ENCODE assay signal across 27 cellular contexts in genomic region chr2:173106959-173107628, GRCh38. TPM values are rescaled to one million over a fixed set of nuclear protein-coding genes. Genes with fewer than 3 reads are reported as not detected.
DNase-seq lines count a peak whose midpoint lies in the region; ATAC-seq and TF ChIP-seq lines count a peak whose summit lies in the region.
"Had no signal": no experiment of that assay in that cellular context is flagged by ENCODE, and none has a peak within 500 bp of the region (broad histone marks: within the 10 kb centered on the region; RNA-seq: fewer than 3 reads in every experiment).

No MANE protein-coding gene starts in this region.

- H3K36me3 ChIP-seq in Caco-2 (ENCODE audit: control insufficient read depth, insufficient read depth, low read length) (no peaks in the 10 kb centered on the region), HCT116 (ENCODE audit: control insufficient read depth in 1 of 2, insufficient read depth in 2 of 2, low read length in 2 of 2) (no peaks in the 10 kb centered on the region)

- H3K79me2 ChIP-seq in HCT116 (ENCODE audit: insufficient read depth, low read length), result peaks cover under 1% of the 10 kb centered on the region

- no TSS peak for BruUV-seq in Caco-2 (replicated peaks; lab: Mats Ljungman, UMichigan)
- no TSS peak for BruUV-seq in HCT116 (replicated peaks; lab: Mats Ljungman, UMichigan)

- no peak overlapping the region for H3K9ac ChIP-seq in HCT116 (ENCODE audit: low read length)
- H3K9ac ChIP-seq: BLaER1 treated with 17β-estradiol and CSF1 and Interleukin-3, amounts not matched to agents 10 nM and 100 nM had no signal

- CTCF ChIA-PET in Caco-2 (lab: Charles Lee), result no interaction called here
- CTCF ChIA-PET in HCT116 (lab: Charles Lee), result no interaction called here

- RAD21 ChIA-PET in HCT116 (lab: Charles Lee; ENCODE audit: low non-redundant PET in 1 of 2, low total read pairs in 2 of 2, uncharacterized antibody in 2 of 2, unreplicated experiment in 2 of 2), result no interaction called here

- H3K36me3 Mint-ChIP-seq in Caco-2 (ENCODE audit: insufficient read depth, unreplicated experiment), result peaks cover 39% of the 10 kb centered on the region
- H3K36me3 Mint-ChIP-seq in chondrocyte (ENCODE audit: low read depth), result peaks cover 3% of the 10 kb centered on the region
- H3K36me3 Mint-ChIP-seq in osteocyte (ENCODE audit: unreplicated experiment), result peaks cover 6% of the 10 kb centered on the region
- H3K36me3 Mint-ChIP-seq: activated naive CD4-positive, alpha-beta T cell treated with anti-CD3 and anti-CD28 coated beads, Interleukin-2, amount 50 U/mL, for 24 hours; naive B cell had no signal

- no peaks in the 10 kb centered on the region for H3K9me2 ChIP-seq in HCT116 (ENCODE audit: insufficient read depth)

- no peak for TF ChIP-seq POLR2A in HCT116 (IDR thresholded peaks at IDR 0.05; ENCODE audit: borderline replicate concordance, extremely low read depth, insufficient read depth, insufficient read length)

- no peak overlapping the region for H2AFZ ChIP-seq in HCT116 (ENCODE audit: low read depth, low read length, poor library complexity, severe bottlenecking)

- H3K4me3 ChIP-seq in Caco-2 (ENCODE audit: low read depth, low read length) (no peak overlapping the region), HCT116 (replicated peaks in 1 of 2; ENCODE audit: low read depth in 1 of 2, low read length in 2 of 2) (no peak overlapping the region)
- H3K4me3 ChIP-seq: BLaER1 treated with 17β-estradiol and CSF1 and Interleukin-3, amounts not matched to agents 10 nM and 100 nM had no signal

- H3K4me3 Mint-ChIP-seq in Caco-2 (ENCODE audit: unreplicated experiment) (no peak overlapping the region), chondrocyte (ENCODE audit: unreplicated experiment) (no peak overlapping the region), osteocyte (ENCODE audit: unreplicated experiment) (no peak overlapping the region)
- H3K4me3 Mint-ChIP-seq: activated CD4-positive, alpha-beta T cell treated with anti-CD3 and anti-CD28 coated beads, Interleukin-2, amount 10 ng/mL, durations not matched to agents 24 days and 14 days; activated naive CD4-positive, alpha-beta T cell treated with anti-CD3 and anti-CD28 coated beads, Interleukin-2, amount 50 U/mL, for 24 hours; naive B cell; type B pancreatic cell; WTC11 had no signal

- H3K4me1 ChIP-seq in Caco-2 (peaks cover 36% of the 10 kb centered on the region), HCT116 (ENCODE audit: control insufficient read depth in 1 of 2, insufficient read depth in 2 of 2, low read length in 2 of 2) (peaks cover 4 to 5% of the 10 kb centered on the region in 2 experiments)
- H3K4me1 ChIP-seq: BLaER1 treated with 17β-estradiol and CSF1 and Interleukin-3, amounts not matched to agents 10 nM and 100 nM had no signal

- H3K9me3 Mint-ChIP-seq in Caco-2 (ENCODE audit: unreplicated experiment), result no peaks in the 10 kb centered on the region
- H3K9me3 Mint-ChIP-seq in chondrocyte (ENCODE audit: low read depth), result peaks cover 6% of the 10 kb centered on the region
- H3K9me3 Mint-ChIP-seq in osteocyte (ENCODE audit: unreplicated experiment), result peaks cover 5% of the 10 kb centered on the region
- H3K9me3 Mint-ChIP-seq: activated naive CD4-positive, alpha-beta T cell treated with anti-CD3 and anti-CD28 coated beads, Interleukin-2, amount 50 U/mL, for 24 hours had no signal

- H3K27me3 Mint-ChIP-seq in Caco-2 (ENCODE audit: insufficient read depth, unreplicated experiment) (no peaks in the 10 kb centered on the region), chondrocyte (ENCODE audit: low read depth) (no peaks in the 10 kb centered on the region), osteocyte (ENCODE audit: unreplicated experiment) (no peaks in the 10 kb centered on the region)
- H3K27me3 Mint-ChIP-seq: naive B cell, progenitor cell of endocrine pancreas, type B pancreatic cell had no signal

- no peak for TF ChIP-seq RAD21 in HCT116 (IDR thresholded peaks at IDR 0.05; ENCODE audit: low read depth)

- H3K27me3 ChIP-seq in Caco-2 (replicated peaks; ENCODE audit: control insufficient read depth, insufficient read depth, low read length) (no peaks in the 10 kb centered on the region), HCT116 (ENCODE audit: insufficient read depth, low read length) (no peaks in the 10 kb centered on the region)
- H3K27me3 ChIP-seq: BLaER1 treated with 17β-estradiol and CSF1 and Interleukin-3, amounts not matched to agents 10 nM and 100 nM had no signal

- POLR2A ChIA-PET in Caco-2 (lab: Charles Lee) (no interaction called here), HCT116 (lab: Charles Lee) (no interaction called here)

- H3K27ac Mint-ChIP-seq in Caco-2 (ENCODE audit: unreplicated experiment) (peak overlapping the region; percentile 72), chondrocyte (ENCODE audit: unreplicated experiment) (peak overlapping the region; percentile 64), osteocyte (ENCODE audit: unreplicated experiment) (peak overlapping the region; percentile 87)
- H3K27ac Mint-ChIP-seq: activated CD4-positive, alpha-beta T cell treated with anti-CD3 and anti-CD28 coated beads, Interleukin-2, amount 10 ng/mL, durations not matched to agents 24 days and 14 days; activated naive CD4-positive, alpha-beta T cell treated with anti-CD3 and anti-CD28 coated beads, Interleukin-2, amount 50 U/mL, for 24 hours; activated T-helper 2 cell treated with anti-CD3 and anti-CD28 coated beads, Interferon-gamma antibody, Interleukin-2, Interleukin-4, amounts not matched to agents 10 μg/mL and 5 μg/mL and 100 μg/mL, durations not matched to agents 14 hours and 24 hours and 36 hours; progenitor cell of endocrine pancreas; type B pancreatic cell; WTC11 had no signal

- no peak overlapping the region for H3K27ac ChIP-seq in HCT116 (ENCODE audit: low read depth, low read length)
- H3K27ac ChIP-seq: BLaER1 treated with 17β-estradiol and CSF1 and Interleukin-3, amounts not matched to agents 10 nM and 100 nM had no signal

- ATAC-seq in HCT116 (no peak), GM18867 (IDR thresholded peaks at IDR 0.05; ENCODE audit: unreplicated experiment) (no peak), HG02759 (IDR thresholded peaks at IDR 0.05; ENCODE audit: unreplicated experiment) (no peak)
- ATAC-seq: WTC11 had no signal

- TF ChIP-seq CTCF in Caco-2 (IDR thresholded peaks at IDR 0.05; ENCODE audit: insufficient read depth in 1 of 2, low read depth in 1 of 2, low read length in 1 of 2, severe bottlenecking in 1 of 2, unreplicated experiment in 1 of 2) (no peak), HCT116 (IDR thresholded peaks at IDR 0.05 in 2 of 3, conservative IDR thresholded peaks at IDR 0.05 in 1 of 3; ENCODE audit: borderline replicate concordance in 1 of 3, insufficient read depth in 1 of 3, low read depth in 2 of 3, low read length in 2 of 3) (no peak), chondrocyte (IDR thresholded peaks at IDR 0.05) (no peak), osteocyte (IDR thresholded peaks at IDR 0.05) (no peak)

- DNase-seq in Caco-2, result no peak
- no peak for DNase-seq in HCT116 (ENCODE audit: low read depth, low spot score)
- DNase-seq in chondrocyte (ENCODE audit: low spot score), result no peak
- no peak for DNase-seq in osteocyte (ENCODE audit: extremely low spot score, unreplicated experiment)
- no peak for DNase-seq in activated naive CD4-positive, alpha-beta T cell treated with anti-CD3 and anti-CD28 coated beads, Interleukin-2, amount 50 U/mL, for 16 hours
- DNase-seq: activated CD4-positive, alpha-beta T cell treated with anti-CD3 and anti-CD28 coated beads, Interleukin-2, amount 10 ng/mL, durations not matched to agents 24 days and 14 days; activated CD8-positive, alpha-beta memory T cell treated with anti-CD3 and anti-CD28 coated beads for 24 hours; activated T-cell treated with anti-CD3 and anti-CD28 coated beads for 4 hours; amygdala; DMS53; GOT3; midbrain; naive B cell; NCI-H1048; NCI-H446; NCI-H774; stimulated activated CD4-positive, alpha-beta T cell treated with anti-CD3 and anti-CD28 coated beads, Interleukin-15, amount 100 ng/mL, for 24 hours; stimulated activated CD4-positive, alpha-beta T cell treated with anti-CD3 and anti-CD28 coated beads, Interleukin-4, amount 100 ng/mL, for 4 hours; substantia nigra had no signal

- H3K9me3 ChIP-seq in Caco-2 (no peaks in the 10 kb centered on the region), HCT116 (ENCODE audit: control insufficient read depth in 1 of 2, insufficient read depth in 1 of 2, low read depth in 1 of 2, low read length in 2 of 2) (no peaks in the 10 kb centered on the region)

- intact Hi-C loops in Caco-2 (cut with micrococcal nuclease; ENCODE audit: unreplicated experiment) (no loop called here), HCT116 (cut with micrococcal nuclease) (no loop called here)

- H3K4me2 ChIP-seq in HCT116 (ENCODE audit: low read length), result no peak overlapping the region
- H3K4me2 ChIP-seq: BLaER1 treated with 17β-estradiol and CSF1 and Interleukin-3, amounts not matched to agents 10 nM and 100 nM had no signal

- H3K4me1 Mint-ChIP-seq in Caco-2 (ENCODE audit: low read depth, unreplicated experiment) (peaks cover 30% of the 10 kb centered on the region), chondrocyte (ENCODE audit: low read depth) (peaks cover 42% of the 10 kb centered on the region), osteocyte (ENCODE audit: unreplicated experiment) (peaks cover 30% of the 10 kb centered on the region)
- H3K4me1 Mint-ChIP-seq: activated naive CD4-positive, alpha-beta T cell treated with anti-CD3 and anti-CD28 coated beads, Interleukin-2, amount 50 U/mL, for 24 hours had no signal

- H4K20me1 ChIP-seq in HCT116 (ENCODE audit: insufficient read depth), result 0 out of 2 replicates have a peak, but pooled peaks cover 3% of the 10 kb centered on the region

TF ChIP-seq in HCT116, 20 proteins besides CTCF, POLR2A, EP300 and RAD21:
- no peak for TF ChIP-seq JUND (IDR thresholded peaks at IDR 0.05)
- TF ChIP-seq ZNF274 (IDR thresholded peaks at IDR 0.05; ENCODE audit: low read depth, low read length), result no peak
- peak; percentile 21; the same call in 1 of the 2 replicates for TF ChIP-seq CEBPB (IDR thresholded peaks at IDR 0.05; ENCODE audit: low read depth)

RNA-seq across cellular contexts. Expression of gene MAP3K20, which starts 31.4 kb away (rescaled TPM):
- total RNA-seq in Caco-2 (2022), result 41.5 and 44.5 TPM in 2 replicates
- 40.0 TPM for total RNA-seq in HCT116 (2021; ENCODE audit: unreplicated experiment)
- polyA plus RNA-seq in HCT116 (2012), result 15.1 and 19.0 TPM in 2 replicates
- total RNA-seq in chondrocyte, result 55.7 to 68.5 TPM (median 68.1 TPM) in 3 replicates
- total RNA-seq in osteocyte, result 56.4 and 57.4 TPM in 2 replicates
